ENCODE assay signal across 10 cellular contexts in the genomic region with DNA sequence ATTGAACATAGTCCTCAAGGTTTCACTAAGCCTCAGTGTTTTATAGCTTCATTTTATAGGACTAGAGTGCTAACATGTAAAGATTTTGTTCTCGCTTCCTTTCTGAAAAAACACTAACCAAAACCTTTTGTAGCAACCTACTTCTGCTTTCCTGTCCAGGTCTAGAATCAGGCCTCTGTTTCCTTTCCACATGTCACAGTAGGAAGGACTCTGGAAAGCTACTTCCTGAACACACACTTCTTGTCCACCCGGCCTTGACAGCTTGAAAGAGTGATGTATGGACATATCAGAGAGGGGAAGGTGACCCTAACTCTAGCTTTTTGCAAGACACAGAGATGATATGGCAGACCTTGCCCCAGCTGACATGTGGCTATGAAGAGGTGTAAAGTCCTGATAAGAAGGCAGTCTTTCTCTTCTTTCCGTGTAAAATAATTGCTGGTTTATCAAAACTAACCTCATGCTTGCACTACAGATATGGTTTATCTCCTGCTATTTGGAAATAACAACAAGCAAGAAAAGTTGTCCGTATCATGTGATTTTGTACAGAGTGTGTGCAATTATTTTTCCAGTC.
DNase-seq lines count a peak whose midpoint lies in the region; ATAC-seq and TF ChIP-seq lines count a peak whose summit lies in the region.
"Had no signal": no experiment of that assay in that cellular context is flagged by ENCODE, and none has a peak within 500 bp of the region (broad histone marks: within the 10 kb centered on the region; RNA-seq: fewer than 3 reads in every experiment).

No MANE protein-coding gene starts in this region.

- no peak for TF ChIP-seq CTCF in neutrophil (IDR thresholded peaks at IDR 0.05)

- no peaks in the 10 kb centered on the region for H3K27me3 ChIP-seq in neutrophil
- H3K27me3 ChIP-seq: upper lobe of left lung had no signal

- no peaks in the 10 kb centered on the region for H3K9me3 ChIP-seq in neutrophil
- H3K9me3 ChIP-seq: upper lobe of left lung had no signal

- H3K36me3 ChIP-seq in neutrophil: peaks cover 32% of the 10 kb centered on the region
- H3K36me3 ChIP-seq: upper lobe of left lung had no signal

- peak; percentile 73 for ATAC-seq in GM19023 (IDR thresholded peaks at IDR 0.05; ENCODE audit: unreplicated experiment)
- ATAC-seq in HG02798 (IDR thresholded peaks at IDR 0.05; ENCODE audit: poor library complexity, unreplicated experiment): peak; percentile 70

- DNase-seq in NAMALWA (ENCODE audit: low spot score): peak; percentile 28
- no peak for DNase-seq in SHP77 treated with DMSO at 0.1 percent for 48 hours (lab: John Stamatoyannopoulos, UW)
- DNase-seq in globus pallidus (ENCODE audit: low spot score): no peak
- no peak for DNase-seq in NCI-H2171 (lab: John Stamatoyannopoulos, UW)
- no peak for DNase-seq in activated effector memory CD4-positive, alpha-beta T cell treated with anti-CD3 and anti-CD28 coated beads, Interleukin-2, amount 50 U/mL, for 16 hours
- DNase-seq: NCI-H1417, upper lobe of left lung had no signal

- peak overlapping the region; percentile 45 for H3K27ac ChIP-seq in neutrophil

- H3K4me3 ChIP-seq in neutrophil (ENCODE audit: low read depth in 1 of 2, low read length in 1 of 2): no peak overlapping the region
- H3K4me3 ChIP-seq: upper lobe of left lung had no signal

- H3K4me1 ChIP-seq in neutrophil (ENCODE audit: control insufficient read depth in 1 of 2, insufficient read depth in 1 of 2, low read depth in 1 of 2, low read length in 1 of 2): peaks cover 0 to 13% of the 10 kb centered on the region in 2 experiments
